ENCODE assay signal across 17 cellular contexts in genomic region chr6:145626857-145627256, GRCh38.
"Had no signal": no experiment of that assay in that cellular context is flagged by ENCODE, and none has a peak within 500 bp of the region (broad histone marks: within the 10 kb centered on the region; RNA-seq: fewer than 3 reads in every experiment).

No MANE protein-coding gene starts in this region.

- H3K4me1 ChIP-seq: ascending aorta, left lung, thyroid gland had no signal

- H3K4me3 ChIP-seq: ascending aorta, left lung, thyroid gland had no signal

- H3K27me3 ChIP-seq: ascending aorta, left lung, thyroid gland had no signal

- H3K4me3 Mint-ChIP-seq: activated T-cell treated with anti-CD3 and anti-CD28 coated beads, Interleukin-2, amount 50 U/mL, for 72 hours; memory B cell; naive B cell; neural crest cell had no signal

- H3K9me3 Mint-ChIP-seq: activated T-cell treated with anti-CD3 and anti-CD28 coated beads, Interleukin-2, amount 50 U/mL, for 72 hours; memory B cell; naive B cell; neural crest cell had no signal

- H3K4me1 Mint-ChIP-seq: memory B cell had no signal

- DNase-seq: activated CD4-positive, alpha-beta T cell treated with anti-CD3 and anti-CD28 coated beads for 1 hour; activated CD8-positive, alpha-beta memory T cell treated with anti-CD3 and anti-CD28 coated beads for 24 hours; activated CD8-positive, alpha-beta memory T cell treated with anti-CD3 and anti-CD28 coated beads, Interleukin-2, amount 50 U/mL, for 48 hours; activated effector memory CD4-positive, alpha-beta T cell treated with anti-CD3 and anti-CD28 coated beads, Interleukin-2, amount 50 U/mL, for 16 hours; activated naive CD4-positive, alpha-beta T cell treated with anti-CD3 and anti-CD28 coated beads, Interleukin-2, amount 50 U/mL, for 16 hours; activated T-cell treated with anti-CD3 and anti-CD28 coated beads, Interleukin-2, amount 50 U/mL, for 72 hours; naive B cell; stimulated activated CD4-positive, alpha-beta T cell treated with anti-CD3 and anti-CD28 coated beads, Interleukin-2, amount 100 ng/mL, for 24 hours; stimulated activated naive CD4-positive, alpha-beta T cell treated with Interleukin-2 at 50 U/mL for 16 hours; SW 1271; T-helper 2 cell; thyroid gland; WERI-Rb-1 had no signal

- H3K36me3 ChIP-seq: WERI-Rb-1 had no signal

- H3K27ac ChIP-seq: ascending aorta, left lung, thyroid gland, WERI-Rb-1 had no signal

- H3K27me3 Mint-ChIP-seq: memory B cell, naive B cell had no signal

- ATAC-seq: activated T-cell treated with anti-CD3 and anti-CD28 coated beads, Interleukin-2, amount 50 U/mL, for 72 hours; left lung had no signal

- H3K9me3 ChIP-seq: ascending aorta, left lung, thyroid gland had no signal
